16 cellular contexts compared by ENCODE assay signal in the genomic region with DNA sequence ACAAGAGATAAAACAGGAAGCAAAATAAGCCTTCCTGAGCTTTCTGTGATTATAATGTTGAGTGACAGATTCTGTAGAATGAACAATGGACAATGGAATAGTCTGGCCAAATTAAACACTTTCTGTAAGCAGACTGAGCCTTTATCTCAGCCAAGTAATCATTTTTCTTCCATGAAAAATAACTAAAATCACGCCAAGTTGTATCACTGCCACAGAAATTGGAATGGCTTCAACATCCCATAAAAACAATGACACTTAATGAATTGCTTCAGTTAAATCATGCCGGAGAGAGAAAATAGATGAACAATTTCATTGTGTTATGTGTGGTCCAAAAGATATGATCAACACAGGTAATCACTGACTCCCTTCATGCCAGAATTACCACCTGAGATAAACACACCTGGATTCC.
DNase-seq lines count a peak whose midpoint lies in the region; ATAC-seq and TF ChIP-seq lines count a peak whose summit lies in the region.
"Had no signal": no experiment of that assay in that cellular context is flagged by ENCODE, and none has a peak within 500 bp of the region (broad histone marks: within the 10 kb centered on the region; RNA-seq: fewer than 3 reads in every experiment).

No MANE protein-coding gene starts in this region.

- DNase-seq in NCI-H2081 (lab: John Stamatoyannopoulos, UW) (peak; percentile 11 to 66), NCI-H2081 treated with DMSO at 0.1 percent for 48 hours (lab: John Stamatoyannopoulos, UW) (no peak), body of pancreas (peak in 1 of 4 donors; percentile 13), heart right ventricle (no peak), pulmonary artery endothelial cell (ENCODE audit: low read depth, low spot score) (peak; percentile 55), NCI-H146 (lab: John Stamatoyannopoulos, UW) (no peak)
- DNase-seq: NCI-H2171 treated with DMSO at 0.1 percent for 48 hours; NCI-H774; small intestine; stimulated activated CD4-positive, alpha-beta T cell treated with anti-CD3 and anti-CD28 coated beads, Interleukin-2, amount 100 ng/mL, for 48 hours had no signal

- H3K27ac ChIP-seq in body of pancreas (peak overlapping the region in 2 of 4 donors; percentile 5 to 19), heart right ventricle (peak overlapping the region in 2 of 10 donors; percentile 23 to 32)
- H3K27ac ChIP-seq: 22Rv1, SK-N-MC had no signal

- TF ChIP-seq POLR2A in body of pancreas (IDR thresholded peaks at IDR 0.05) = no peak

- ATAC-seq in body of pancreas = peak; percentile 83
- ATAC-seq in heart right ventricle = peak in 7 of 8 donors; percentile 28 to 72 (median 61)
- no peak for ATAC-seq in GM18858 (IDR thresholded peaks at IDR 0.05; ENCODE audit: unreplicated experiment)
- ATAC-seq in HG02623 (IDR thresholded peaks at IDR 0.05; ENCODE audit: unreplicated experiment) = no peak
- ATAC-seq: esophagus mucosa, Panc1 had no signal

- 1 to 9% methylated on average over 2 of the region's 2 CpGs for WGBS in body of pancreas, 2 donors
- 44 to 54% methylated on average over 2 of the region's 2 CpGs for WGBS in heart right ventricle, 2 donors

- H3K4me1 ChIP-seq in body of pancreas (peaks cover 21% of the 10 kb centered on the region), heart right ventricle (peaks cover 0 to 20% (median 0%) of the 10 kb centered on the region in 9 donors)

- intact Hi-C loops in body of pancreas (cut with DNase I) (no loop called here), heart right ventricle (cut with DNase I) (loop anchor here in 2 of 10 donors (10.0 kb wide), 2 partner anchors 133 to 233 kb away; no protein-coding TSS in a partner anchor)

- TF ChIP-seq CTCF in body of pancreas (IDR thresholded peaks at IDR 0.05) (no peak), heart right ventricle (IDR thresholded peaks at IDR 0.05) (no peak)

- H3K36me3 ChIP-seq in body of pancreas (replicated peaks in 1 of 2; ENCODE audit: insufficient read depth in 1 of 2, low read depth in 2 of 2) = no peaks in the 10 kb centered on the region
- no peaks in the 10 kb centered on the region for H3K36me3 ChIP-seq in heart right ventricle

- no peaks in the 10 kb centered on the region for H3K9me3 ChIP-seq in body of pancreas
- H3K9me3 ChIP-seq in heart right ventricle = no peaks in the 10 kb centered on the region

- H3K4me3 ChIP-seq in body of pancreas (no peak overlapping the region), heart right ventricle (no peak overlapping the region)
- H3K4me3 ChIP-seq: SK-N-MC had no signal

- H3K27me3 ChIP-seq in body of pancreas (peaks cover 0 to 5% of the 10 kb centered on the region in 2 donors), heart right ventricle (peaks cover 0 to 23% (median 0%) of the 10 kb centered on the region in 7 donors)

Comparison
In these comparisons a context has a peak if more than half of its experiments do, and no peak if none do; other contexts are left out.
1. DNase-seq: peak in NCI-H2081 (2 of 2) and pulmonary artery endothelial cell (single experiment); none in NCI-H2081 treated with DMSO at 0.1 percent for 48 hours (single experiment), heart right ventricle (0 of 2) and NCI-H146 (single experiment).
2. ATAC-seq: peak in body of pancreas (single experiment) and heart right ventricle (7 of 8); none in GM18858 (single experiment) and HG02623 (single experiment).